Comparison of ENCODE assay signal across 28 cellular contexts in genomic region chr1:201636065-201636464, GRCh38.
DNase-seq lines count a peak whose midpoint lies in the region; ATAC-seq, FAIRE-seq and TF ChIP-seq lines count a peak whose summit lies in the region.
"Had no signal": no experiment of that assay in that cellular context is flagged by ENCODE, and none has a peak within 500 bp of the region (broad histone marks: within the 10 kb centered on the region; RNA-seq: fewer than 3 reads in every experiment).

No MANE protein-coding gene starts in this region.

- DNase-seq in NCI-H2227 (lab: John Stamatoyannopoulos, UW; ENCODE audit: unreplicated experiment): peak; percentile 50
- DNase-seq in NCI-H2227 treated with DMSO at 0.1 percent for 48 hours (lab: John Stamatoyannopoulos, UW): no peak
- no peak for DNase-seq in K562 (ENCODE audit: extremely low read depth in 1 of 4, low spot score in 3 of 4)
- DNase-seq in progenitor cell of endocrine pancreas (ENCODE audit: low spot score, unreplicated experiment): no peak
- DNase-seq in NCI-H1417 treated with DMSO at 0.1 percent for 48 hours (lab: John Stamatoyannopoulos, UW): no peak
- no peak for DNase-seq in occipital lobe (lab: John Stamatoyannopoulos, UW)
- DNase-seq: 8988T; activated naive CD4-positive, alpha-beta T cell; GDM1; MV-4-11; naive thymus-derived CD4-positive, alpha-beta T cell; NCI-H1694; NCI-H2171 treated with DMSO at 0.1 percent for 48 hours; NCI-H526 treated with DMSO at 0.1 percent for 48 hours; posterior cingulate gyrus; sigmoid colon; stimulated activated CD8-positive, alpha-beta memory T cell treated with anti-CD3 and anti-CD28 coated beads, Interleukin-4, amount 100 ng/mL, for 48 hours; trophoblast cell had no signal

- H3K9ac ChIP-seq in K562 (ENCODE audit: insufficient read depth in 1 of 2, low read depth in 2 of 2, low read length in 2 of 2): peak overlapping the region in 1 of 2 experiments; percentile 36; a peak in 1 of 4 replicates
- H3K9ac ChIP-seq in iPS-20b (ENCODE audit: low read depth, low read length): peak overlapping the region; percentile 21; the same call in 1 of the 2 replicates

- no peaks in the 10 kb centered on the region for H3K79me2 ChIP-seq in K562 (ENCODE audit: control insufficient read depth, insufficient read depth, low read length)

- TF ChIP-seq EP300 in K562 (IDR thresholded peaks at IDR 0.05; ENCODE audit: low read length): no peak

- peaks cover 11% of the 10 kb centered on the region for H3K27me3 Mint-ChIP-seq in progenitor cell of endocrine pancreas

- no peak overlapping the region for H3K4me3 Mint-ChIP-seq in progenitor cell of endocrine pancreas (ENCODE audit: low read depth)
- H3K4me3 Mint-ChIP-seq: B cell; memory B cell; naive thymus-derived CD4-positive, alpha-beta T cell had no signal

- peak overlapping the region; percentile 23; the same call in 1 of the 2 replicates for H2AFZ ChIP-seq in K562 (ENCODE audit: low read depth, low read length)

- no peak for FAIRE-seq in K562 (lab: Jason Lieb, UNC)
- FAIRE-seq: bronchial epithelial cell, endometrium, RCC 7860, TTC549 had no signal

- CTCF ChIA-PET in K562 (lab: Yijun Ruan, JAX; ENCODE audit: low intra/inter-chr PET ratio): no interaction called here

- H3K27ac Mint-ChIP-seq in progenitor cell of endocrine pancreas: peak overlapping the region; percentile 42
- H3K27ac Mint-ChIP-seq: B cell; memory B cell; naive thymus-derived CD4-positive, alpha-beta T cell had no signal

- H3K4me1 Mint-ChIP-seq in progenitor cell of endocrine pancreas (ENCODE audit: low read depth): no peaks in the 10 kb centered on the region
- H3K4me1 Mint-ChIP-seq: B cell, memory B cell had no signal

- peak; percentile 13; the same call in 2 of the 3 replicates for ATAC-seq in K562
- no peak for ATAC-seq in HG03175 (IDR thresholded peaks at IDR 0.05; ENCODE audit: unreplicated experiment)
- ATAC-seq: naive thymus-derived CD4-positive, alpha-beta T cell had no signal

- in situ Hi-C loops in K562 (cut with MboI): no loop called here

- H3K27ac ChIP-seq in K562 (ENCODE audit: extremely low read depth, low read depth, low read length): no peak overlapping the region
- no peak overlapping the region for H3K27ac ChIP-seq in iPS-20b (ENCODE audit: low read length)
- H3K27ac ChIP-seq: coronary artery, sigmoid colon, SJCRH30 had no signal

- TF ChIP-seq POLR2A in K562 (conservative IDR thresholded peaks at IDR 0.05): no peak

- no peak for TF ChIP-seq RAD21 in K562 (CRISPR knock-in tag; conservative IDR thresholded peaks at IDR 0.05 in 1 of 2, IDR thresholded peaks at IDR 0.05 in 1 of 2)

- H3K4me1 ChIP-seq in K562 (replicated peaks in 1 of 2; ENCODE audit: control insufficient read depth in 2 of 2, insufficient read depth in 2 of 2, low read length in 2 of 2): peaks cover 16 to 46% of the 10 kb centered on the region in 2 experiments; a peak in 4 of 5 replicates
- H3K4me1 ChIP-seq in iPS-20b (ENCODE audit: insufficient read depth, low read length): peaks cover 7% of the 10 kb centered on the region; the same call in 1 of the 2 replicates

- H3K36me3 Mint-ChIP-seq in progenitor cell of endocrine pancreas (ENCODE audit: insufficient read depth): no peaks in the 10 kb centered on the region
- H3K36me3 Mint-ChIP-seq: memory B cell; naive thymus-derived CD4-positive, alpha-beta T cell had no signal

- no peaks in the 10 kb centered on the region for H3K9me1 ChIP-seq in K562 (ENCODE audit: control insufficient read depth, insufficient read depth, low read length)

- no TSS peak for BruUV-seq in K562 (replicated peaks; lab: Mats Ljungman, UMichigan)

- no peaks in the 10 kb centered on the region for H3K9me3 ChIP-seq in K562 (replicated peaks; ENCODE audit: control insufficient read depth, insufficient read depth, low read depth, low read length)
- H3K9me3 ChIP-seq in iPS-20b (ENCODE audit: insufficient read depth, low read depth, low read length): no peaks in the 10 kb centered on the region
- H3K9me3 ChIP-seq: sigmoid colon, SJCRH30 had no signal

- POLR2A ChIA-PET in K562 (lab: Yijun Ruan, JAX): interaction anchor here (0.8 to 5.0 kb wide), 6 partner anchors 11 to 59 kb away, joined by 3 to 29 read pairs (median 4); no protein-coding TSS in a partner anchor

- H3K27me3 ChIP-seq in K562 (ENCODE audit: control insufficient read depth in 2 of 2, insufficient read depth in 2 of 2, low read length in 2 of 2) (no peaks in the 10 kb centered on the region), iPS-20b (ENCODE audit: insufficient read depth, low read length) (no peaks in the 10 kb centered on the region)
- H3K27me3 ChIP-seq: sigmoid colon, SJCRH30 had no signal

- no peaks in the 10 kb centered on the region for H4K20me1 ChIP-seq in K562 (replicated peaks; ENCODE audit: control insufficient read depth, insufficient read depth, low read length)

- H3K36me3 ChIP-seq in K562 (ENCODE audit: control insufficient read depth, insufficient read depth, low read length) (no peaks in the 10 kb centered on the region), iPS-20b (ENCODE audit: insufficient read depth, low read depth, low read length) (no peaks in the 10 kb centered on the region)

- intact Hi-C loops in K562 (cut with micrococcal nuclease): no loop called here

- 23% methylated on average over 1 of the region's 1 CpG for WGBS in K562 (ENCODE audit: insufficient coverage, low coverage, missing lambda C conversion rate)

- TF ChIP-seq CTCF in K562 (IDR thresholded peaks at IDR 0.05 in 2 of 3, conservative IDR thresholded peaks at IDR 0.05 in 1 of 3; ENCODE audit: insufficient read depth in 2 of 3, low read depth in 1 of 3, low read length in 3 of 3) (no peak), progenitor cell of endocrine pancreas (IDR thresholded peaks at IDR 0.05; ENCODE audit: unreplicated experiment) (no peak)

- no peak overlapping the region for H3K4me3 ChIP-seq in K562
- H3K4me3 ChIP-seq in iPS-20b (ENCODE audit: low read length): no peak overlapping the region
- H3K4me3 ChIP-seq: coronary artery, sigmoid colon, SJCRH30 had no signal

- H3K9me3 Mint-ChIP-seq in progenitor cell of endocrine pancreas (ENCODE audit: low read depth): no peaks in the 10 kb centered on the region
- H3K9me3 Mint-ChIP-seq: memory B cell had no signal

- H3K4me2 ChIP-seq in K562 (ENCODE audit: insufficient read depth, low read length): no peak overlapping the region

TF ChIP-seq in K562, 482 proteins besides CTCF, POLR2A, EP300 and RAD21:
- peak; percentile 89 for TF ChIP-seq NFIC (IDR thresholded peaks at IDR 0.05)
- TF ChIP-seq NFIX (CRISPR knock-in tag; IDR thresholded peaks at IDR 0.05; ENCODE audit: low read depth): peak; percentile 26; the same call in 1 of the 2 replicates
- peak; percentile 8 for TF ChIP-seq CTCFL (IDR thresholded peaks at IDR 0.05; ENCODE audit: borderline replicate concordance, insufficient read depth, low read depth, low read length, poor library complexity, severe bottlenecking)
- no peak for TF ChIP-seq YY1 (IDR thresholded peaks at IDR 0.05; ENCODE audit: borderline replicate concordance in 1 of 3, control insufficient read depth in 1 of 3, extremely low read depth in 1 of 3, insufficient read depth in 3 of 3, insufficient read length in 1 of 3, insufficient replicate concordance in 2 of 3, low read depth in 1 of 3, low read length in 2 of 3)
- no peak for TF ChIP-seq ETS1 (conservative IDR thresholded peaks at IDR 0.05; ENCODE audit: control insufficient read depth, low read depth, low read length)
